In genomic region chr13:94672400-94672799, GRCh38 we compare ENCODE assay signal across 31 cellular contexts. TPM values are rescaled to one million over a fixed set of nuclear protein-coding genes. Genes with fewer than 3 reads are reported as not detected.
"Had no signal": no experiment of that assay in that cellular context is flagged by ENCODE, and none has a peak within 500 bp of the region (broad histone marks: within the 10 kb centered on the region; RNA-seq: fewer than 3 reads in every experiment).

No MANE protein-coding gene starts in this region.

- H3K4me3 Mint-ChIP-seq: stimulated activated memory B cell treated with anti-CD40 and anti-IgM and Interleukin-4, amounts not matched to agents 10 μg/mL and 1 μg/mL and 100 μg/mL, for 72 hours; stimulated activated naive B cell treated with anti-CD40 and anti-IgM and Interleukin-4, amounts not matched to agents 10 μg/mL and 1 μg/mL and 100 μg/mL, for 72 hours; stimulated activated naive CD8-positive, alpha-beta T cell treated with anti-CD3 and anti-CD28 coated beads, Interleukin-15, amount 100 ng/mL, for 72 hours; stimulated activated naive CD8-positive, alpha-beta T cell treated with anti-CD3 and anti-CD28 coated beads, Interleukin-15, Interleukin-2, amounts not matched to agents 100 ng/mL and 50 ng/mL, for 24 hours; type B pancreatic cell had no signal

- FAIRE-seq: urothelium cell line had no signal

- DNase-seq: stimulated activated CD4-positive, alpha-beta T cell treated with anti-CD3 and anti-CD28 coated beads, Interleukin-2, amount 100 ng/mL, for 48 hours; stimulated activated CD4-positive, alpha-beta T cell treated with anti-CD3 and anti-CD28 coated beads, Interleukin-4, amount 100 ng/mL, for 1 hour; stimulated activated CD4-positive, alpha-beta T cell treated with anti-CD3 and anti-CD28 coated beads, Interleukin-4, amount 100 ng/mL, for 24 hours; stimulated activated CD4-positive, alpha-beta T cell treated with anti-CD3 and anti-CD28 coated beads, Interleukin-4, amount 100 ng/mL, for 4 hours; stimulated activated CD8-positive, alpha-beta memory T cell treated with anti-CD3 and anti-CD28 coated beads, Interleukin-4, amount 100 ng/mL, for 48 hours; stimulated activated naive B cell treated with anti-CD40 and anti-IgM and Interleukin-4, amounts not matched to agents 10 μg/mL and 1 μg/mL and 100 μg/mL, for 72 hours; stimulated activated naive CD4-positive, alpha-beta T cell; stimulated activated naive CD4-positive, alpha-beta T cell treated with Interleukin-2 at 50 U/mL for 16 hours; stimulated activated naive CD8-positive, alpha-beta T cell treated with anti-CD3 and anti-CD28 coated beads, Interleukin-15, amount 100 ng/mL, for 72 hours; stimulated activated naive CD8-positive, alpha-beta T cell treated with anti-CD3 and anti-CD28 coated beads, Interleukin-15, Interleukin-2, amounts not matched to agents 100 U/mL and 50 U/mL, for 24 hours; stomach; substantia nigra; testis; thyroid gland; tibial artery; transverse colon; trophoblast cell; upper lobe of left lung; upper lobe of right lung; uterus had no signal

- H3K36me3 ChIP-seq: stomach, suprapubic skin, thoracic aorta, thyroid gland, tibial artery, tibial nerve, transverse colon, upper lobe of left lung, upper lobe of right lung, uterus, vagina had no signal

- H3K36me3 Mint-ChIP-seq: stimulated activated memory B cell treated with anti-CD40 and anti-IgM and Interleukin-4, amounts not matched to agents 10 μg/mL and 1 μg/mL and 100 μg/mL, for 72 hours; type B pancreatic cell had no signal

- H3K27ac ChIP-seq: stomach, suprapubic skin, testis, thoracic aorta, thyroid gland, tibial artery, tibial nerve, transverse colon, upper lobe of left lung, upper lobe of right lung, uterus, vagina had no signal

- H3K27ac Mint-ChIP-seq: stimulated activated memory B cell treated with anti-CD40 and anti-IgM and Interleukin-4, amounts not matched to agents 10 μg/mL and 1 μg/mL and 100 μg/mL, for 72 hours; stimulated activated naive B cell treated with anti-CD40 and anti-IgM and Interleukin-4, amounts not matched to agents 10 μg/mL and 1 μg/mL and 100 μg/mL, for 72 hours; stimulated activated naive CD8-positive, alpha-beta T cell treated with anti-CD3 and anti-CD28 coated beads, Interleukin-15, amount 100 ng/mL, for 72 hours; stimulated activated naive CD8-positive, alpha-beta T cell treated with anti-CD3 and anti-CD28 coated beads, Interleukin-15, Interleukin-2, amounts not matched to agents 100 ng/mL and 50 ng/mL, for 24 hours; type B pancreatic cell had no signal

- H3K4me1 ChIP-seq: stomach, suprapubic skin, testis, thyroid gland, tibial artery, tibial nerve, transverse colon, upper lobe of left lung, upper lobe of right lung, uterus, vagina had no signal

- ATAC-seq: stimulated activated memory B cell treated with anti-CD40 and anti-IgM and Interleukin-4, amounts not matched to agents 10 μg/mL and 1 μg/mL and 100 μg/mL, for 72 hours; stimulated activated naive B cell treated with anti-CD40 and anti-IgM and Interleukin-4, amounts not matched to agents 10 μg/mL and 1 μg/mL and 100 μg/mL, for 72 hours; stimulated activated naive CD8-positive, alpha-beta T cell treated with anti-CD3 and anti-CD28 coated beads, Interleukin-15, amount 100 ng/mL, for 72 hours; stimulated activated naive CD8-positive, alpha-beta T cell treated with anti-CD3 and anti-CD28 coated beads, Interleukin-15, Interleukin-2, amounts not matched to agents 100 U/mL and 50 U/mL, for 24 hours; upper lobe of right lung had no signal

- H3K27me3 ChIP-seq: suprapubic skin, testis, thyroid gland, upper lobe of left lung, uterus, vagina had no signal

- H3K9me3 Mint-ChIP-seq: type B pancreatic cell had no signal

- H3K9me3 ChIP-seq: stomach, suprapubic skin, testis, thoracic aorta, thyroid gland, tibial artery, tibial nerve, transverse colon, upper lobe of left lung, upper lobe of right lung, uterus, vagina had no signal

- H3K4me3 ChIP-seq: stomach, suprapubic skin, testis, thoracic aorta, thyroid gland, tibial artery, tibial nerve, transverse colon, upper lobe of left lung, upper lobe of right lung, uterus, vagina had no signal

RNA-seq across cellular contexts. Expression of gene SOX21, which starts 39.9 kb away (rescaled TPM):
- total RNA-seq: subcutaneous adipose tissue, tibial nerve, transverse colon, ureter had no signal
- polyA plus RNA-seq: urinary bladder had no signal
